Comparison of ENCODE assay signal across 28 cellular contexts in the genomic region with DNA sequence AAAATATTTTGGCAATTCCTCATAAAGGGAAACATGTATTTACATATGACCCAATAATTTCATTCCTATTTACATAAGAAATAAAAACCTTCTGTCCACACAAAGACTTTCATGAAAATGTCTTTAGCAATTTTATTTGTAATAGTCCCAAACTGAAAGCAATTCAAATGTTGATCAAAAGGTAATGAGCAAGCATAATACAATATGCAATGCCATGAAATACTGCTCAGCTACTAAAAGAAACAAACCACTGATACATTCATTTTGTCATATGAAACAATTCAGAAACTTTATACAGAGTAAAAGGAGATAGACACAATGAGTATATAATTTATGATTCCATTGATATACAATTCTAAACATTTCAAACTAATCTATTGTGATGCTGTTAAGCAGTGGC.
"Had no signal": no experiment of that assay in that cellular context is flagged by ENCODE, and none has a peak within 500 bp of the region (broad histone marks: within the 10 kb centered on the region; RNA-seq: fewer than 3 reads in every experiment).

No MANE protein-coding gene starts in this region.

- H3K36me3 Mint-ChIP-seq: activated naive CD4-positive, alpha-beta T cell treated with anti-CD3 and anti-CD28 coated beads, Interleukin-2, amount 10 ng/mL, durations not matched to agents 7 days and 5 days; activated naive CD4-positive, alpha-beta T cell treated with anti-CD3 and anti-CD28 coated beads, Interleukin-2, amount 50 U/mL, for 72 hours; activated naive CD8-positive, alpha-beta T cell treated with anti-CD3 and anti-CD28 coated beads, Interleukin-2, amount 10 ng/mL, durations not matched to agents 7 days and 5 days had no signal

- H3K4me1 Mint-ChIP-seq: activated CD4-positive, alpha-beta memory T cell treated with anti-CD3 and anti-CD28 coated beads, Interleukin-2, amount 10 ng/mL, durations not matched to agents 7 days and 5 days; activated CD4-positive, alpha-beta T cell treated with anti-CD3 and anti-CD28 coated beads, Interleukin-2, amount 10 ng/mL, durations not matched to agents 7 days and 5 days; activated naive CD4-positive, alpha-beta T cell treated with anti-CD3 and anti-CD28 coated beads, Interleukin-2, amount 10 ng/mL, durations not matched to agents 7 days and 5 days; activated naive CD8-positive, alpha-beta T cell treated with anti-CD3 and anti-CD28 coated beads, Interleukin-2, amount 10 ng/mL, durations not matched to agents 7 days and 5 days; T-helper 17 cell had no signal

- ATAC-seq: activated naive CD4-positive, alpha-beta T cell treated with anti-CD3 and anti-CD28 coated beads, Interleukin-2, amount 50 U/mL, for 72 hours; activated T-cell treated with anti-CD3 and anti-CD28 coated beads, Interleukin-2, amount 50 U/mL, for 72 hours; body of pancreas; T-helper 17 cell had no signal

- H3K9me3 Mint-ChIP-seq: activated CD4-positive, alpha-beta memory T cell treated with anti-CD3 and anti-CD28 coated beads, Interleukin-2, amount 10 ng/mL, durations not matched to agents 7 days and 5 days; activated CD4-positive, alpha-beta T cell treated with anti-CD3 and anti-CD28 coated beads, Interleukin-2, amount 10 ng/mL, durations not matched to agents 7 days and 5 days; activated naive CD8-positive, alpha-beta T cell treated with anti-CD3 and anti-CD28 coated beads, Interleukin-2, amount 10 ng/mL, durations not matched to agents 7 days and 5 days; T-helper 2 cell treated with Interferon-gamma antibody and Interleukin-4, amounts not matched to agents 5 μg/mL and 100 μg/mL, for 36 hours had no signal

- H3K27me3 Mint-ChIP-seq: activated CD4-positive, alpha-beta memory T cell treated with anti-CD3 and anti-CD28 coated beads, Interleukin-2, amount 10 ng/mL, durations not matched to agents 7 days and 5 days; activated CD4-positive, alpha-beta T cell treated with anti-CD3 and anti-CD28 coated beads, Interleukin-2, amount 10 ng/mL, durations not matched to agents 7 days and 5 days; activated naive CD4-positive, alpha-beta T cell treated with anti-CD3 and anti-CD28 coated beads, Interleukin-2, amount 10 ng/mL, durations not matched to agents 7 days and 5 days; activated naive CD8-positive, alpha-beta T cell treated with anti-CD3 and anti-CD28 coated beads, Interleukin-2, amount 10 ng/mL, durations not matched to agents 7 days and 5 days; activated T-cell treated with anti-CD3 and anti-CD28 coated beads, Interleukin-2, amount 50 U/mL, for 24 hours; T-helper 17 cell had no signal

- H3K4me3 ChIP-seq: body of pancreas, colonic mucosa, esophagus squamous epithelium had no signal

- H3K27me3 ChIP-seq: body of pancreas, colonic mucosa, esophagus squamous epithelium had no signal

- H3K27ac Mint-ChIP-seq: activated CD4-positive, alpha-beta memory T cell treated with anti-CD3 and anti-CD28 coated beads, Interleukin-2, amount 10 ng/mL, durations not matched to agents 7 days and 5 days; activated CD4-positive, alpha-beta T cell treated with anti-CD3 and anti-CD28 coated beads, Interleukin-2, amount 10 ng/mL, durations not matched to agents 7 days and 5 days; activated naive CD4-positive, alpha-beta T cell treated with anti-CD3 and anti-CD28 coated beads, Interleukin-2, amount 10 ng/mL, durations not matched to agents 7 days and 5 days; activated naive CD4-positive, alpha-beta T cell treated with anti-CD3 and anti-CD28 coated beads, Interleukin-2, amount 50 U/mL, for 72 hours; activated naive CD8-positive, alpha-beta T cell treated with anti-CD3 and anti-CD28 coated beads, Interleukin-2, amount 10 ng/mL, durations not matched to agents 7 days and 5 days; activated T-cell treated with anti-CD3 and anti-CD28 coated beads, Interleukin-2, amount 50 U/mL, for 24 hours; activated T-cell treated with anti-CD3 and anti-CD28 coated beads, Interleukin-2, amount 50 U/mL, for 72 hours; T-helper 17 cell; T-helper 2 cell treated with Interferon-gamma antibody and Interleukin-4, amounts not matched to agents 5 μg/mL and 100 μg/mL, for 36 hours had no signal

- H3K4me3 Mint-ChIP-seq: activated CD4-positive, alpha-beta memory T cell treated with anti-CD3 and anti-CD28 coated beads, Interleukin-2, amount 10 ng/mL, durations not matched to agents 7 days and 5 days; activated CD4-positive, alpha-beta T cell treated with anti-CD3 and anti-CD28 coated beads, Interleukin-2, amount 10 ng/mL, durations not matched to agents 7 days and 5 days; activated naive CD4-positive, alpha-beta T cell treated with anti-CD3 and anti-CD28 coated beads, Interleukin-2, amount 10 ng/mL, durations not matched to agents 7 days and 5 days; activated naive CD8-positive, alpha-beta T cell treated with anti-CD3 and anti-CD28 coated beads, Interleukin-2, amount 10 ng/mL, durations not matched to agents 7 days and 5 days; activated T-cell treated with anti-CD3 and anti-CD28 coated beads, Interleukin-2, amount 50 U/mL, for 24 hours; activated T-cell treated with anti-CD3 and anti-CD28 coated beads, Interleukin-2, amount 50 U/mL, for 72 hours; T-helper 17 cell; T-helper 2 cell treated with Interferon-gamma antibody and Interleukin-4, amounts not matched to agents 5 μg/mL and 100 μg/mL, for 36 hours had no signal

- H3K4me1 ChIP-seq: colonic mucosa, esophagus squamous epithelium had no signal

- H3K27ac ChIP-seq: body of pancreas, colonic mucosa, epithelial cell of prostate, esophagus squamous epithelium had no signal

- H3K36me3 ChIP-seq: colonic mucosa, esophagus squamous epithelium had no signal

- H3K9me3 ChIP-seq: body of pancreas, colonic mucosa, esophagus squamous epithelium had no signal

- DNase-seq: activated CD4-positive, alpha-beta memory T cell treated with anti-CD3 and anti-CD28 coated beads, Interleukin-2, amount 10 ng/mL, durations not matched to agents 7 days and 5 days; activated CD4-positive, alpha-beta T cell treated with anti-CD3 and anti-CD28 coated beads for 1 hour; activated CD4-positive, alpha-beta T cell treated with anti-CD3 and anti-CD28 coated beads for 4 hours; activated CD4-positive, alpha-beta T cell treated with anti-CD3 and anti-CD28 coated beads, Interleukin-2, amount 10 ng/mL, durations not matched to agents 7 days and 5 days; activated CD4-positive, alpha-beta T cell treated with anti-CD3 and anti-CD28 coated beads, Interleukin-2, amount 50 U/mL, for 4 hours; activated CD8-positive, alpha-beta memory T cell treated with anti-CD3 and anti-CD28 coated beads, Interleukin-2, amount 50 U/mL, for 48 hours; activated gamma-delta T cell; activated naive CD4-positive, alpha-beta T cell; activated naive CD4-positive, alpha-beta T cell treated with anti-CD3 and anti-CD28 coated beads, Interleukin-2, amount 10 ng/mL, durations not matched to agents 7 days and 5 days; activated naive CD8-positive, alpha-beta T cell treated with anti-CD3 and anti-CD28 coated beads, Interleukin-2, amount 10 ng/mL, durations not matched to agents 7 days and 5 days; activated T-cell treated with anti-CD3 and anti-CD28 coated beads for 4 hours; activated T-cell treated with anti-CD3 and anti-CD28 coated beads, Interleukin-2, amount 50 U/mL, for 24 hours; activated T-cell treated with anti-CD3 and anti-CD28 coated beads, Interleukin-2, amount 50 U/mL, for 72 hours; amniotic stem cell; aorta; body of pancreas; central memory CD4-positive, alpha-beta T cell; cerebellar nuclear complex; colonic mucosa; effector CD8-positive, alpha-beta T cell; esophagus squamous epithelium; head of caudate nucleus; hippocampal formation; T-helper 17 cell; T1000 had no signal
